In the genomic region with DNA sequence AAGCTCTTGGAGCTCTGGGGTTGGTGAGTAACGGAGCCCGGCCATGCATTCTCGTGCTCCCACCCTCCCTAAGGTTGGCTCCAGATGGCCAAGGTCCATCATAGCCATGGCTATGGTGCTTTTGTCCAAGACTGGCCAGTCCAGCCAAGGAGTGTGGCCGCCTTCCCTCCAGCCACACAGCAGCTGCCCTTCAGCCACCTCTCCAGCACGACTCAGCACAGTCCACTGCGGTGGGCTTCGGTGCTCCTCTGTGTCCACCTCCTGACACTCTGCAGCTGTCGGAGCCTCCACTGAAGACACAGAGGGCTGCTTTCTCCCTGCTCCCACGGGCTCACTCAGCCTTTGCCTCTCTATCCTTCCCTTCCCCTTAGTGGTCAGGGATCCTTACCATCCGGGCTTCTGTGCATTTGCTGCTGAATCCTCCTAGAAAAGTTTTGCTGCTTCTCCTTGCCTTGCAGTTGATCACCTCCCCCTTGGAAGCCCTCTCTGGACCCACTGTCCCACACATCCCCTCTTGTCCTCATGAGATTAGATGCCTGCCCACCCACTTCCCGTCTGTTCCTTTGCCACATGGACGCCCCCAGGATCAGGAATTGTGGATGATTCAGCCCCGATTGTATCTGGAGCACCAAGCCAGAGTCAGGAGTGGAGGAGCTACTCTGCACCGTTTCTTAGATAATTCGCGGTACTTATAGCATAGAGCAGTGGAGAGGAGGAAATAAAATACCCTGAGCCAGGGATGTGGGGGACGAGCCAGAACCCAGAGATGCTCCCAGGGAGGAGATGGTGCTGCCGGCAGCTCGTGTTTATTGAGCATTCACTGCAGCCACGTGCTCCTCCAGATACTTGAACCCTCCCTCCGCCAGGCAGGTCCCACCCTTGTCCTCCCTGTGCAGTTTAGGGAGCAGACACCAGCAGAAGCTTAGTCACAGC, we compare ENCODE assay signal across 17 cellular contexts.
"Had no signal": no experiment of that assay in that cellular context is flagged by ENCODE, and none has a peak within 500 bp of the region (broad histone marks: within the 10 kb centered on the region; RNA-seq: fewer than 3 reads in every experiment).

No MANE protein-coding gene starts in this region.

- H3K4me3 ChIP-seq: testis had no signal

- ATAC-seq: activated CD4-positive, alpha-beta T cell treated with anti-CD3 and anti-CD28 coated beads for 36 hours; left lobe of liver; stimulated activated memory B cell treated with anti-CD40 and anti-IgM and Interleukin-4, amounts not matched to agents 10 μg/mL and 1 μg/mL and 100 μg/mL, for 72 hours had no signal

- H3K27ac ChIP-seq: neutrophil, testis had no signal

- H3K4me2 ChIP-seq: SK-N-SH had no signal

- H3K36me3 ChIP-seq: neutrophil had no signal

- H3K9me2 ChIP-seq: SK-N-SH had no signal

- DNase-seq: activated CD4-positive, alpha-beta T cell treated with anti-CD3 and anti-CD28 coated beads for 36 hours; activated gamma-delta T cell; cerebellar nuclear complex; cortex of kidney; erythroblast; mammary epithelial cell; naive B cell; SK-N-SH; stimulated activated CD4-positive, alpha-beta T cell treated with anti-CD3 and anti-CD28 coated beads, Interleukin-4, amount 100 ng/mL, for 24 hours; testis had no signal

- H3K4me1 ChIP-seq: testis had no signal

- H3K9me3 ChIP-seq: neutrophil, SK-N-SH, testis had no signal

- H3K27me3 ChIP-seq: testis had no signal

- FAIRE-seq: endometrium, frontal cortex, keratinocyte, TTC549 had no signal

- H3K9ac ChIP-seq: SK-N-SH had no signal
